Comparison of ENCODE assay signal across 20 cellular contexts in genomic region chr2:16584094-16584493, GRCh38.
"Had no signal": no experiment of that assay in that cellular context is flagged by ENCODE, and none has a peak within 500 bp of the region (broad histone marks: within the 10 kb centered on the region; RNA-seq: fewer than 3 reads in every experiment).

No MANE protein-coding gene starts in this region.

- H3K27me3 ChIP-seq: foreskin keratinocyte, heart left ventricle, right atrium auricular region, sigmoid colon, stomach, transverse colon had no signal

- ATAC-seq: foreskin keratinocyte, left lobe of liver, psoas muscle had no signal

- H3K4me3 Mint-ChIP-seq: nephron had no signal

- H3K9me3 ChIP-seq: heart left ventricle, psoas muscle, right atrium auricular region, sigmoid colon, stomach, thoracic aorta, transverse colon had no signal

- H3K27ac ChIP-seq: foreskin keratinocyte, psoas muscle, right atrium auricular region, sigmoid colon, stomach, thoracic aorta, transverse colon had no signal

- DNase-seq: cerebellar nuclear complex; dermis blood vessel endothelial cell; erythroblast; foreskin keratinocyte; heart left ventricle; hippocampal formation; kidney glomerular epithelial cell; mammary epithelial cell; psoas muscle; sigmoid colon; small intestine; stimulated activated CD4-positive, alpha-beta T cell treated with anti-CD3 and anti-CD28 coated beads, Interleukin-12 subunit alpha, Interleukin-12 subunit beta, amount 100 ng/mL, for 4 hours; stimulated activated naive CD4-positive, alpha-beta T cell; stomach; substantia nigra; transverse colon had no signal

- H3K36me3 ChIP-seq: right atrium auricular region, thoracic aorta, transverse colon had no signal

- H3K27ac Mint-ChIP-seq: nephron had no signal

- H3K4me1 ChIP-seq: foreskin keratinocyte, psoas muscle, right atrium auricular region, sigmoid colon, stomach, transverse colon had no signal

- H3K9me3 Mint-ChIP-seq: nephron had no signal

- H3K4me3 ChIP-seq: heart left ventricle, psoas muscle, right atrium auricular region, sigmoid colon, stomach, thoracic aorta, transverse colon had no signal
